In the genomic region with DNA sequence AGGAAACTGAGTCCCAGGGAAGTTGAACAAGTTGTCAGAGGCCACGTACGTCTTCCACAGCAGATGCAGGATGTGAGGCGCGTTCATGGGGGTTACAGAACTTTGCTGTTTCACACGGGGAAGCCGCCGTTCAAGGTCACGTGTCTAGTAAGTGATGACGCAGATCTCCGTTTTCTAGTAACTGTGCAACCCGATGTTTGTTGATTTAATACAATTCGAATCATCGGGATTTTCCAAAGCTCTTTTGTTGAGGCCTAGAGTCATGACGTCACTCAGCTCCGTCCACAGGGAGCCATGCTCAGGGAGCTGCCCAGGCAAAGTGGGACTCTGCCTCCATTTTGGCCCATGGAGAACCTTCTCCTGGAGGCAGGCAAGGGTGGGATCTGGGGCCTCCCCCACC, we compare ENCODE assay signal across 7 cellular contexts.
"Had no signal": no experiment of that assay in that cellular context is flagged by ENCODE, and none has a peak within 500 bp of the region (broad histone marks: within the 10 kb centered on the region; RNA-seq: fewer than 3 reads in every experiment).

No MANE protein-coding gene starts in this region.

- H3K4me3 ChIP-seq: GM23248 had no signal

- DNase-seq: GM23248, H9, HCEC 1CT, KBM-7 had no signal

- FAIRE-seq: H1, H54, HTR-8/SVneo had no signal

- H2AFZ ChIP-seq: GM23248 had no signal

- H3K27ac ChIP-seq: GM23248 had no signal
